Comparison of ENCODE assay signal across 8 cellular contexts in the genomic region with DNA sequence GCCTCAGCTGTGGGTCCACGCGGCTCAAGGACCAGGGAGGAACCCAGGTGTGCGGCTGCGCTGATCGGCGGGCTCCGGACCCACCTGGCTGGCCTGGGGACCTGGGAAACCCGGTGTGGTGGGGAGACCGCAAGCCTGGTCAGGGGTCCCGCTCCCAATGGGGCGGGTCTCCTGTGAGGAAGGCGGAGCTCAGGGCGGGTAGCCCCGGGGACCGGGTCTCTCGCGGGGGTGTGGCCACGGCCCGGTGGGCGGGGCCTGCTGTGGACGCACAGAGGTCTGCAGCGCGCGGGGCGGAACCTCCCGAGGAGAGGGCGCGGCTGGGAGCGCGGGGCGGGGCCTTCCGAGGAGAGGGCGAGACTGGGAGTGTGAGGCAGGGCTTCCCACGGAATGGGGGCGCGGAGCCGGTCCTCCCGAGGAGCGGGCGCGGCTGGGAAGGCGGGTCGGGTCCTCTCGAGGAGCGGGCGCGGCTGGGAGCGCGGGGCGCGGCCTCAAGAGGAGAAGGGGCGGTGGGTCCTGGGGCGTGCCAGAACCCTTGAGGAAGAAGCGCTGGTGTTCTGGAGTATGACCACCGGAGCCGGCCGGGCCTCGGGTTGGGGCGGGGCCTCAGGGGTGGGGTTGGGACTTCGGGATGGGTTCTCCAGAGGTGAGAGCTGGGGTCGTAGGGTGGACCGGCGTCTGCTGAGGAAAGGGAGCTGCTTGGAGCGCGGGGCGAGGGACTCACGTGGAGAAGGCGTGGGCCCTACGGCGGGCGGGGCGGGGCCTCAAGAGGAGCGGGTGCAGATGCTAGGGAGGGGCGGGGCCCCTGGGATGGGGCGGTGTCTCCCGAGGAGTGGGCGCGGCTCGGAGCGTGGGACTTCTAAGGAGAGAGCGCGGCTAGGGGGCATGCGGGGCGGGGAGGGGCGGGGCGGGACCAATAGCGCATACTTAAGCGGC. TPM values are rescaled to one million over a fixed set of nuclear protein-coding genes. Genes with fewer than 3 reads are reported as not detected.
DNase-seq lines count a peak whose midpoint lies in the region; ATAC-seq and TF ChIP-seq lines count a peak whose summit lies in the region.

No MANE protein-coding gene starts in this region.

- H3K36me3 ChIP-seq in BLaER1 treated with 17β-estradiol and CSF1 and Interleukin-3, amounts not matched to agents 10 nM and 100 nM = no peaks in the 10 kb centered on the region
- no peaks in the 10 kb centered on the region for H3K36me3 ChIP-seq in adrenal gland (replicated peaks in 1 of 2)
- H3K36me3 ChIP-seq in uterus = no peaks in the 10 kb centered on the region

- peak overlapping the region in 10 of 11 experiments; percentile 38 to 74 (median 62); a peak in 16 of 22 replicates for H3K9ac ChIP-seq in BLaER1 treated with 17β-estradiol and CSF1 and Interleukin-3, amounts not matched to agents 10 nM and 100 nM

- H3K27me3 ChIP-seq in BLaER1 treated with 17β-estradiol and CSF1 and Interleukin-3, amounts not matched to agents 10 nM and 100 nM = peaks cover 0 to 10% (median 0%) of the 10 kb centered on the region in 11 experiments; a peak in 5 of 22 replicates
- H3K27me3 ChIP-seq in adrenal gland (no peaks in the 10 kb centered on the region), uterus (no peaks in the 10 kb centered on the region)

- peak; percentile 43 for ATAC-seq in GM21576 (IDR thresholded peaks at IDR 0.05; ENCODE audit: unreplicated experiment)
- peak; percentile 94 for ATAC-seq in left ventricle myocardium superior

- H3K27me3 Mint-ChIP-seq in T-helper 1 cell treated with Interleukin-12 subunit alpha and Interleukin-12 subunit beta and Interleukin-4 antibody, amounts not matched to agents 30 μg/mL and 1 μg/mL, for 36 hours (ENCODE audit: low read depth) = peaks cover 31% of the 10 kb centered on the region

- H3K4me3 ChIP-seq in BLaER1 treated with 17β-estradiol and CSF1 and Interleukin-3, amounts not matched to agents 10 nM and 100 nM = peak overlapping the region; percentile 50 to 76 (median 66)
- H3K4me3 ChIP-seq in adrenal gland = peak overlapping the region in 2 of 4 donors; percentile 33 to 53
- peak overlapping the region; percentile 39 to 47 for H3K4me3 ChIP-seq in uterus

- TF ChIP-seq POLR2A in adrenal gland (IDR thresholded peaks at IDR 0.05) = no peak
- peak in 1 of 2 donors; percentile 27 for TF ChIP-seq POLR2A in uterus (IDR thresholded peaks at IDR 0.05)

- no peak for TF ChIP-seq CTCF in adrenal gland (IDR thresholded peaks at IDR 0.05)
- TF ChIP-seq CTCF in uterus (IDR thresholded peaks at IDR 0.05) = no peak

- peaks cover 3% of the 10 kb centered on the region for H3K4me1 Mint-ChIP-seq in T-helper 1 cell treated with Interleukin-12 subunit alpha and Interleukin-12 subunit beta and Interleukin-4 antibody, amounts not matched to agents 30 μg/mL and 1 μg/mL, for 36 hours (ENCODE audit: low read depth)

- H3K9me3 ChIP-seq in BLaER1 treated with 17β-estradiol and CSF1 and Interleukin-3, amounts not matched to agents 10 nM and 100 nM (replicated peaks in 1 of 11) = no peaks in the 10 kb centered on the region
- no peaks in the 10 kb centered on the region for H3K9me3 ChIP-seq in adrenal gland (replicated peaks in 1 of 3)
- no peaks in the 10 kb centered on the region for H3K9me3 ChIP-seq in uterus

- peak; percentile 56 for DNase-seq in NCI-H1092 (lab: John Stamatoyannopoulos, UW)
- DNase-seq in adrenal gland = peak; percentile 73 to 90 (median 80)
- peak; percentile 91 for DNase-seq in left ventricle myocardium superior
- DNase-seq in putamen (ENCODE audit: low spot score) = peak; percentile 74
- DNase-seq in uterus = peak; percentile 80 to 83

- H3K4me1 ChIP-seq in BLaER1 treated with 17β-estradiol and CSF1 and Interleukin-3, amounts not matched to agents 10 nM and 100 nM = peaks cover 4 to 33% (median 15%) of the 10 kb centered on the region in 10 experiments; a peak in 16 of 20 replicates
- peaks cover 0 to 11% of the 10 kb centered on the region in 2 donors for H3K4me1 ChIP-seq in adrenal gland (replicated peaks in 1 of 2)
- peaks cover 0 to 9% of the 10 kb centered on the region in 2 donors for H3K4me1 ChIP-seq in uterus

- H3K27ac ChIP-seq in BLaER1 treated with 17β-estradiol and CSF1 and Interleukin-3, amounts not matched to agents 10 nM and 100 nM = peak overlapping the region in 2 of 11 experiments; percentile 10 to 37; a peak in 3 of 22 replicates
- H3K27ac ChIP-seq in adrenal gland (no peak overlapping the region), uterus (no peak overlapping the region)

- H3K9me3 Mint-ChIP-seq in T-helper 1 cell treated with Interleukin-12 subunit alpha and Interleukin-12 subunit beta and Interleukin-4 antibody, amounts not matched to agents 30 μg/mL and 1 μg/mL, for 36 hours = no peaks in the 10 kb centered on the region

- H4K20me1 ChIP-seq in BLaER1 treated with 17β-estradiol and CSF1 and Interleukin-3, amounts not matched to agents 10 nM and 100 nM = no peaks in the 10 kb centered on the region; a peak in 1 of 22 replicates

- peak overlapping the region; percentile 74 for H3K4me3 Mint-ChIP-seq in T-helper 1 cell treated with Interleukin-12 subunit alpha and Interleukin-12 subunit beta and Interleukin-4 antibody, amounts not matched to agents 30 μg/mL and 1 μg/mL, for 36 hours

- intact Hi-C loops in adrenal gland (cut with DNase I) = no loop called here
- intact Hi-C loops in left ventricle myocardium superior (cut with micrococcal nuclease) = no loop called here
- intact Hi-C loops in uterus (cut with DNase I; ENCODE audit: low total_unique reads) = no loop called here

- H3K36me3 Mint-ChIP-seq in T-helper 1 cell treated with Interleukin-12 subunit alpha and Interleukin-12 subunit beta and Interleukin-4 antibody, amounts not matched to agents 30 μg/mL and 1 μg/mL, for 36 hours (ENCODE audit: low read depth) = no peaks in the 10 kb centered on the region

- H3K4me2 ChIP-seq in BLaER1 treated with 17β-estradiol and CSF1 and Interleukin-3, amounts not matched to agents 10 nM and 100 nM = peak overlapping the region; percentile 80 to 100 (median 97)

- WGBS in adrenal gland, 4 donors = 2 to 13% (median 4%) methylated on average over 25 to 88 of the region's 88 CpGs

- peak overlapping the region; percentile 11 for H3K27ac Mint-ChIP-seq in T-helper 1 cell treated with Interleukin-12 subunit alpha and Interleukin-12 subunit beta and Interleukin-4 antibody, amounts not matched to agents 30 μg/mL and 1 μg/mL, for 36 hours

RNA-seq across cellular contexts. Expression of a gene that starts 20.8 kb away (rescaled TPM):
- total RNA-seq in adrenal gland (100 to 1,000 TPM in 2 of 8 donors, 10 to 100 TPM in 6; 43.7 to 106 (median 62.6) TPM), left ventricle myocardium superior (46.8 TPM), uterus (100 to 1,000 TPM in 1 of 4 donors, 10 to 100 TPM in 3; 17.2 to 101 (median 34.9) TPM)
- 100 to 1,000 TPM in 1 of 3 donors, 10 to 100 TPM in 2; 12.1 to 107 (median 96.2) TPM for polyA plus RNA-seq in adrenal gland

RNA-seq across cellular contexts. Expression of a gene that starts 31.0 kb away (rescaled TPM):
- total RNA-seq in adrenal gland = 10 to 100 TPM in 1 of 8 donors, 1 to 10 TPM in 5, under 1 TPM in 2; 0.35 to 18.8 (median 1.4) TPM
- polyA plus RNA-seq in adrenal gland = 1 to 10 TPM in 2 of 3 donors, under 1 TPM in 1; 0.35 to 1.9 (median 1.1) TPM
- total RNA-seq in left ventricle myocardium superior = 1.2 TPM
- 10 to 100 TPM in 1 of 4 donors, 1 to 10 TPM in 1, not detected in 2; 5.0 to 12.9 TPM for total RNA-seq in uterus
